Comparison of ENCODE assay signal across 14 cellular contexts in genomic region chr15:39131605-39132004, GRCh38.
A peak's percentile ranks its signal among the peaks of the same experiment; 100 is the strongest.
DNase-seq lines count a peak whose midpoint lies in the region.
"Had no signal": no experiment of that assay in that cellular context is flagged by ENCODE, and none has a peak within 500 bp of the region (broad histone marks: within the 10 kb centered on the region; RNA-seq: fewer than 3 reads in every experiment).

No MANE protein-coding gene starts in this region.

- no peak overlapping the region for H3K27ac ChIP-seq in mesenchymal stem cell (ENCODE audit: low read length, poor library complexity, severe bottlenecking)
- peak overlapping the region; percentile 94 for H3K27ac ChIP-seq in subcutaneous abdominal adipose tissue (ENCODE audit: low read depth, low read length)
- H3K27ac ChIP-seq: 22Rv1 had no signal

- H3K4me2 ChIP-seq in mesenchymal stem cell (ENCODE audit: low read length, poor library complexity, severe bottlenecking): no peak overlapping the region

- no peak overlapping the region for H2AFZ ChIP-seq in mesenchymal stem cell (ENCODE audit: low read depth, low read length)

- H3K23ac ChIP-seq in mesenchymal stem cell (ENCODE audit: low read length in 2 of 2): no peak overlapping the region

- H3K9ac ChIP-seq in mesenchymal stem cell (ENCODE audit: low read length) (peak overlapping the region; percentile 56), subcutaneous abdominal adipose tissue (ENCODE audit: low read length in 5 of 5) (peak overlapping the region in 1 of 5 donors; percentile 61)

- DNase-seq in DMS53 (lab: John Stamatoyannopoulos, UW) (peak; percentile 29), DMS53 treated with DMSO at 0.1 percent for 48 hours (lab: John Stamatoyannopoulos, UW; ENCODE audit: unreplicated experiment) (no peak), astrocyte of the hippocampus (ENCODE audit: low read depth, low spot score) (peak; percentile 58), mesenchymal stem cell (peak; percentile 72), COLO668 (lab: John Stamatoyannopoulos, UW; ENCODE audit: unreplicated experiment) (no peak), amygdala (lab: John Stamatoyannopoulos, UW) (no peak), epidermal melanocyte (ENCODE audit: insufficient read length, low spot score) (no peak)
- DNase-seq: activated CD4-positive, alpha-beta T cell treated with anti-CD3 and anti-CD28 coated beads for 1 hour; DMS153; NCI-H1417; NCI-H774; OCI-M1 had no signal

- H3K18ac ChIP-seq in mesenchymal stem cell (ENCODE audit: low read depth in 1 of 2, low read length in 2 of 2): peak overlapping the region in 1 of 2 experiments; percentile 65

- WGBS in mesenchymal stem cell: 13% methylated on average over 2 of the region's 4 CpGs

- H2AK5ac ChIP-seq in mesenchymal stem cell (ENCODE audit: low read length, severe bottlenecking): no peak overlapping the region

- H3K36me3 ChIP-seq in mesenchymal stem cell (ENCODE audit: control insufficient read depth in 1 of 2, insufficient read depth in 2 of 2, low read depth in 1 of 2, low read length in 2 of 2) (no peaks in the 10 kb centered on the region), subcutaneous abdominal adipose tissue (ENCODE audit: control insufficient read depth in 5 of 5, insufficient read depth in 5 of 5, low read length in 5 of 5) (no peaks in the 10 kb centered on the region)

- H3K4me3 ChIP-seq in mesenchymal stem cell (ENCODE audit: insufficient read depth in 1 of 2, low read depth in 1 of 2, low read length in 2 of 2) (no peak overlapping the region), subcutaneous abdominal adipose tissue (ENCODE audit: low read depth in 1 of 5, low read length in 5 of 5) (no peak overlapping the region)

- H3K9me3 ChIP-seq in mesenchymal stem cell (ENCODE audit: control insufficient read depth, low read length): no peaks in the 10 kb centered on the region
- H3K9me3 ChIP-seq in subcutaneous abdominal adipose tissue (ENCODE audit: control insufficient read depth in 5 of 5, low read length in 5 of 5): no peaks in the 10 kb centered on the region

- H2BK5ac ChIP-seq in mesenchymal stem cell (ENCODE audit: low read depth, low read length, poor library complexity, severe bottlenecking): no peak overlapping the region

- H3K4me1 ChIP-seq in mesenchymal stem cell (ENCODE audit: control insufficient read depth, insufficient read depth, low read depth, low read length) (peaks cover 9% of the 10 kb centered on the region), subcutaneous abdominal adipose tissue (ENCODE audit: control insufficient read depth in 5 of 5, insufficient read depth in 5 of 5, low read length in 5 of 5) (peaks cover 9 to 56% (median 44%) of the 10 kb centered on the region in 5 donors)

- H3K27me3 ChIP-seq in mesenchymal stem cell (ENCODE audit: control insufficient read depth in 1 of 2, insufficient read depth in 1 of 2, low read length in 2 of 2) (no peaks in the 10 kb centered on the region), subcutaneous abdominal adipose tissue (ENCODE audit: control insufficient read depth in 5 of 5, insufficient read depth in 4 of 5, low read length in 5 of 5) (no peaks in the 10 kb centered on the region)

- no peak overlapping the region for H4K91ac ChIP-seq in mesenchymal stem cell (ENCODE audit: low read length)

- no peak overlapping the region for H3K14ac ChIP-seq in mesenchymal stem cell (ENCODE audit: low read length in 2 of 2)

- H4K8ac ChIP-seq in mesenchymal stem cell (ENCODE audit: low read length): no peak overlapping the region

- no peak overlapping the region for H3K4ac ChIP-seq in mesenchymal stem cell (ENCODE audit: low read depth in 1 of 2, low read length in 2 of 2)

- H2BK12ac ChIP-seq in mesenchymal stem cell (ENCODE audit: low read length in 2 of 2): no peak overlapping the region

- H2BK120ac ChIP-seq in mesenchymal stem cell (ENCODE audit: low read depth, low read length): no peak overlapping the region

- H2BK15ac ChIP-seq in mesenchymal stem cell (ENCODE audit: low read depth, poor library complexity, severe bottlenecking): no peak overlapping the region

- no peaks in the 10 kb centered on the region for H3K79me1 ChIP-seq in mesenchymal stem cell (replicated peaks; ENCODE audit: low read length, poor library complexity, severe bottlenecking)

Comparison
In these comparisons a context has a peak if more than half of its experiments do, and no peak if none do; other contexts are left out.
1. DNase-seq: peak in DMS53 (single experiment), astrocyte of the hippocampus (single experiment) and mesenchymal stem cell (single experiment); none in DMS53 treated with DMSO at 0.1 percent for 48 hours (single experiment), COLO668 (single experiment), amygdala (0 of 56) and epidermal melanocyte (single experiment).